ENCODE assay signal across 35 cellular contexts in the genomic region with DNA sequence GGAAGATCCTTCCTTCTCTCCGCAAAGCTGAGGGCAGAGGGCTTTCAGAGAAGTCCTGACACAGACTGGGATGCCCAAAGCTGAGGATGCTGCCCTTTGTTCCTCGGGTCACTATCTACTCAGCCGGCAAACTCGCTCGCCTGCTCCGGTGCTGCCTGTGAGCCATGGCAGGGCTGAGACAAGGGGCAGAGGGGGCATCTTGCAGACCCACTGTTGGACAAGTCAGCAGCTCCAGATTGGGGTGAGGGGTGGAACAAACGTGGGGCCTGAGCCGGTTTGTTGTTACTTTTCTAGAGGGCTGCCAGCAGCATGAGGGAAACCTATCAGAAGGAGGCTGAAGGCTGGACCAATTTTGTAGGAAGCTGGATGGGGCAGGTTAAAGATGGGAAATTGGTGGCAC. TPM values are rescaled to one million over a fixed set of nuclear protein-coding genes. Genes with fewer than 3 reads are reported as not detected.
A peak's percentile ranks its signal among the peaks of the same experiment; 100 is the strongest.
DNase-seq lines count a peak whose midpoint lies in the region; ATAC-seq, FAIRE-seq and TF ChIP-seq lines count a peak whose summit lies in the region.
"Had no signal": no experiment of that assay in that cellular context is flagged by ENCODE, and none has a peak within 500 bp of the region (broad histone marks: within the 10 kb centered on the region; RNA-seq: fewer than 3 reads in every experiment).

No MANE protein-coding gene starts in this region.

- H3K9me3 Mint-ChIP-seq in activated naive CD4-positive, alpha-beta T cell treated with anti-CD3 and anti-CD28 coated beads, Interleukin-2, amount 50 U/mL, for 24 hours: no peaks in the 10 kb centered on the region
- no peaks in the 10 kb centered on the region for H3K9me3 Mint-ChIP-seq in central memory CD8-positive, alpha-beta T cell
- peaks cover 0 to 2% of the 10 kb centered on the region in 2 donors for H3K9me3 Mint-ChIP-seq in stimulated activated naive B cell treated with anti-CD40 and anti-IgM and Interleukin-4, amounts not matched to agents 10 μg/mL and 1 μg/mL and 100 μg/mL, for 72 hours

- H3K27ac Mint-ChIP-seq in activated naive CD4-positive, alpha-beta T cell treated with anti-CD3 and anti-CD28 coated beads, Interleukin-2, amount 50 U/mL, for 24 hours: peak overlapping the region; percentile 81
- peak overlapping the region; percentile 84 for H3K27ac Mint-ChIP-seq in central memory CD8-positive, alpha-beta T cell (ENCODE audit: low read depth)
- H3K27ac Mint-ChIP-seq in stimulated activated naive B cell treated with anti-CD40 and anti-IgM and Interleukin-4, amounts not matched to agents 10 μg/mL and 1 μg/mL and 100 μg/mL, for 72 hours: peak overlapping the region; percentile 93
- H3K27ac Mint-ChIP-seq: neural progenitor cell had no signal

- TF ChIP-seq CTCF in GM13976 (IDR thresholded peaks at IDR 0.05; ENCODE audit: borderline replicate concordance, control extremely low read depth, extremely low read depth, insufficient read depth, missing control alignments): no peak

- H3K36me3 Mint-ChIP-seq in activated naive CD4-positive, alpha-beta T cell treated with anti-CD3 and anti-CD28 coated beads, Interleukin-2, amount 50 U/mL, for 24 hours: peaks cover 17% of the 10 kb centered on the region
- H3K36me3 Mint-ChIP-seq in central memory CD8-positive, alpha-beta T cell (ENCODE audit: insufficient read depth): peaks cover 16% of the 10 kb centered on the region
- peaks cover 60 to 79% of the 10 kb centered on the region in 2 donors for H3K36me3 Mint-ChIP-seq in stimulated activated naive B cell treated with anti-CD40 and anti-IgM and Interleukin-4, amounts not matched to agents 10 μg/mL and 1 μg/mL and 100 μg/mL, for 72 hours
- H3K36me3 Mint-ChIP-seq: neural progenitor cell had no signal

- H3K4me1 ChIP-seq in small intestine (ENCODE audit: control insufficient read depth in 2 of 2, insufficient read depth in 1 of 2, low read depth in 1 of 2, low read length in 1 of 2): no peaks in the 10 kb centered on the region

- no peak for DNase-seq in activated naive CD4-positive, alpha-beta T cell (lab: John Stamatoyannopoulos, UW)
- DNase-seq in central memory CD8-positive, alpha-beta T cell (ENCODE audit: low spot score in 2 of 2): no peak
- DNase-seq in mesenteric fat pad (ENCODE audit: low spot score): peak; percentile 85
- DNase-seq in stimulated activated naive B cell treated with anti-CD40 and anti-IgM and Interleukin-4, amounts not matched to agents 10 μg/mL and 1 μg/mL and 100 μg/mL, for 72 hours: no peak
- DNase-seq in small intestine: no peak
- no peak for DNase-seq in GM13976 (ENCODE audit: low spot score)
- no peak for DNase-seq in KBM-7
- DNase-seq: ACHN; activated CD4-positive, CD25-positive, alpha-beta regulatory T cell; activated naive CD4-positive, alpha-beta T cell treated with anti-CD3 and anti-CD28 coated beads, Interleukin-2, amount 50 U/mL, for 16 hours; activated T-cell treated with anti-CD3 and anti-CD28 coated beads, Interleukin-2, amount 50 U/mL, for 1 hour; amniotic stem cell; brain microvascular endothelial cell; DMS153; dorsolateral prefrontal cortex; heart right ventricle; left cardiac atrium; NCI-H1417; NCI-H2029 treated with DMSO at 0.1 percent for 48 hours; NCI-H526; PC-3; right cardiac atrium; stimulated activated CD4-positive, alpha-beta T cell treated with anti-CD3 and anti-CD28 coated beads, Interleukin-2, amount 100 ng/mL, for 48 hours; substantia nigra; T-helper 1 cell; trophoblast cell had no signal

- no peak overlapping the region for H3K4me3 Mint-ChIP-seq in activated naive CD4-positive, alpha-beta T cell treated with anti-CD3 and anti-CD28 coated beads, Interleukin-2, amount 50 U/mL, for 24 hours
- no peak overlapping the region for H3K4me3 Mint-ChIP-seq in central memory CD8-positive, alpha-beta T cell
- peak overlapping the region in 1 of 2 donors; percentile 1 for H3K4me3 Mint-ChIP-seq in stimulated activated naive B cell treated with anti-CD40 and anti-IgM and Interleukin-4, amounts not matched to agents 10 μg/mL and 1 μg/mL and 100 μg/mL, for 72 hours
- H3K4me3 Mint-ChIP-seq: B cell, neural progenitor cell had no signal

- FAIRE-seq in small intestine (lab: Jason Lieb, UNC): no peak
- FAIRE-seq: endothelial cell of umbilical vein, frontal cortex, GM12878 had no signal

- no peaks in the 10 kb centered on the region for H3K9me3 ChIP-seq in small intestine (ENCODE audit: control insufficient read depth, low read depth)

- in situ Hi-C loops in GM13976 (cut with MboI; ENCODE audit: low sequenced_read_pairs, unreplicated experiment) (no loop called here), KBM-7 (cut with MboI; ENCODE audit: low pct_unique_long_range_greater_than_20kb, low sequenced_read_pairs) (no loop called here)

- no peak overlapping the region for H3K4me3 ChIP-seq in small intestine (ENCODE audit: low read depth in 1 of 2, low read length in 2 of 2)
- H3K4me3 ChIP-seq: dorsolateral prefrontal cortex, GM12878, heart right ventricle, neural progenitor cell, SK-N-MC had no signal

- no peaks in the 10 kb centered on the region for H3K27me3 ChIP-seq in small intestine (ENCODE audit: control insufficient read depth in 2 of 2, insufficient read depth in 2 of 2, low read length in 2 of 2)
- H3K27me3 ChIP-seq: brain microvascular endothelial cell, neural progenitor cell had no signal

- ATAC-seq in central memory CD8-positive, alpha-beta T cell (replicated peaks; ENCODE audit: extremely low read depth, poor library complexity, severe bottlenecking): no peak
- ATAC-seq in stimulated activated naive B cell treated with anti-CD40 and anti-IgM and Interleukin-4, amounts not matched to agents 10 μg/mL and 1 μg/mL and 100 μg/mL, for 72 hours (replicated peaks): no peak
- ATAC-seq: GM12878, left cardiac atrium, right cardiac atrium had no signal

- no peak overlapping the region for H3K27ac ChIP-seq in small intestine (ENCODE audit: low read depth in 1 of 2, low read length in 1 of 2)
- H3K27ac ChIP-seq: brain microvascular endothelial cell, dorsolateral prefrontal cortex, heart right ventricle, HL-60, neural progenitor cell, SK-N-MC had no signal

- H3K36me3 ChIP-seq in small intestine (ENCODE audit: control insufficient read depth in 2 of 2, insufficient read depth in 2 of 2, low read length in 2 of 2): no peaks in the 10 kb centered on the region
- H3K36me3 ChIP-seq: brain microvascular endothelial cell, neural progenitor cell had no signal

- 78 to 83% (median 79%) methylated on average over 8 of the region's 8 CpGs for WGBS in small intestine, 3 donors

- no peaks in the 10 kb centered on the region for H3K27me3 Mint-ChIP-seq in activated naive CD4-positive, alpha-beta T cell treated with anti-CD3 and anti-CD28 coated beads, Interleukin-2, amount 50 U/mL, for 24 hours
- no peaks in the 10 kb centered on the region for H3K27me3 Mint-ChIP-seq in central memory CD8-positive, alpha-beta T cell
- H3K27me3 Mint-ChIP-seq in stimulated activated naive B cell treated with anti-CD40 and anti-IgM and Interleukin-4, amounts not matched to agents 10 μg/mL and 1 μg/mL and 100 μg/mL, for 72 hours: no peaks in the 10 kb centered on the region
- H3K27me3 Mint-ChIP-seq: B cell had no signal

- H3K4me1 Mint-ChIP-seq in activated naive CD4-positive, alpha-beta T cell treated with anti-CD3 and anti-CD28 coated beads, Interleukin-2, amount 50 U/mL, for 24 hours: peaks cover 36% of the 10 kb centered on the region
- peaks cover 67% of the 10 kb centered on the region for H3K4me1 Mint-ChIP-seq in central memory CD8-positive, alpha-beta T cell
- H3K4me1 Mint-ChIP-seq in stimulated activated naive B cell treated with anti-CD40 and anti-IgM and Interleukin-4, amounts not matched to agents 10 μg/mL and 1 μg/mL and 100 μg/mL, for 72 hours: peaks cover 70 to 87% of the 10 kb centered on the region in 2 donors

RNA-seq across cellular contexts. Expression of a gene that starts 47.1 kb away (rescaled TPM):
- total RNA-seq in mesenteric fat pad: 1.6 TPM
- under 1 TPM in 2 of 3 donors, not detected in 1; 0.25 to 0.54 TPM for polyA plus RNA-seq in small intestine
- total RNA-seq: endothelial cell of umbilical vein, lung microvascular endothelial cell, PC-3 had no signal
- polyA plus RNA-seq: endothelial cell of umbilical vein had no signal

RNA-seq across cellular contexts. Expression of a gene that starts 51.0 kb away (rescaled TPM):
- total RNA-seq in mesenteric fat pad: 34.5 TPM
- polyA plus RNA-seq in small intestine: 1 to 10 TPM; 1.3 to 4.6 (median 3.7) TPM
- total RNA-seq: endothelial cell of umbilical vein, lung microvascular endothelial cell, PC-3 had no signal
- polyA plus RNA-seq: endothelial cell of umbilical vein had no signal
